Comparison of ENCODE assay signal across 10 cellular contexts in genomic region chr15:31337352-31338031, GRCh38. TPM values are rescaled to one million over a fixed set of nuclear protein-coding genes. Genes with fewer than 3 reads are reported as not detected.
DNase-seq lines count a peak whose midpoint lies in the region; ATAC-seq and TF ChIP-seq lines count a peak whose summit lies in the region.
"Had no signal": no experiment of that assay in that cellular context is flagged by ENCODE, and none has a peak within 500 bp of the region (broad histone marks: within the 10 kb centered on the region; RNA-seq: fewer than 3 reads in every experiment).

No MANE protein-coding gene starts in this region.

- intact Hi-C loops in esophagus muscularis mucosa (cut with DNase I) (no loop called here), mucosa of descending colon (cut with DNase I, micrococcal nuclease) (loop anchor here in 1 of 2 donors (10.0 kb wide), 1 partner anchor 57 kb away; no protein-coding TSS in a partner anchor)

- peak overlapping the region; percentile 100 for H3K4me3 Mint-ChIP-seq in stimulated activated effector memory CD8-positive, alpha-beta T cell treated with anti-CD3 and anti-CD28 coated beads, Interleukin-12 subunit alpha, Interleukin-12 subunit beta, amount 100 ng/mL, for 72 hours

- H3K4me1 ChIP-seq in DOHH2 (ENCODE audit: control insufficient read depth, low read length) = peaks cover 100% of the 10 kb centered on the region
- peaks cover 51% of the 10 kb centered on the region for H3K4me1 ChIP-seq in OCI-LY3 (ENCODE audit: low read length)
- H3K4me1 ChIP-seq in esophagus muscularis mucosa = peaks cover 100% of the 10 kb centered on the region in 4 donors
- H3K4me1 ChIP-seq in mucosa of descending colon (ENCODE audit: low read depth) = peaks cover 81% of the 10 kb centered on the region

- no peaks in the 10 kb centered on the region for H3K27me3 ChIP-seq in DOHH2 (ENCODE audit: control insufficient read depth, low read length)
- H3K27me3 ChIP-seq in OCI-LY3 (ENCODE audit: low read depth, low read length) = no peaks in the 10 kb centered on the region
- no peaks in the 10 kb centered on the region for H3K27me3 ChIP-seq in esophagus muscularis mucosa

- no peak overlapping the region for H3K9ac ChIP-seq in OCI-LY3 (ENCODE audit: low read length)

- H3K27ac ChIP-seq in DOHH2 (ENCODE audit: low read depth, low read length) (peak overlapping the region; percentile 83), OCI-LY3 (ENCODE audit: low read length) (no peak overlapping the region), esophagus muscularis mucosa (replicated peaks in 1 of 4) (peak overlapping the region; percentile 76 to 85 (median 78))

- no peaks in the 10 kb centered on the region for H3K9me2 ChIP-seq in DOHH2 (replicated peaks; ENCODE audit: control insufficient read depth, low read length)

- DNase-seq in esophagus muscularis mucosa (ENCODE audit: extremely low spot score) (no peak), HuH-7.5 (ENCODE audit: low spot score) (no peak), mucosa of descending colon (no peak)
- no peak for DNase-seq in stimulated activated effector memory CD8-positive, alpha-beta T cell treated with anti-CD3 and anti-CD28 coated beads, Interleukin-12 subunit alpha, Interleukin-12 subunit beta, amount 100 ng/mL, for 72 hours (ENCODE audit: low spot score in 2 of 2)
- DNase-seq: DMS153, SHP77 had no signal

- H2AFZ ChIP-seq in OCI-LY3 (ENCODE audit: low read depth, low read length) = no peak overlapping the region

- 77% methylated on average over 12 of the region's 12 CpGs for WGBS in esophagus muscularis mucosa

- TF ChIP-seq POLR2A in esophagus muscularis mucosa (IDR thresholded peaks at IDR 0.05; ENCODE audit: low read depth) = no peak

- peak overlapping the region; percentile 99 for H3K27ac Mint-ChIP-seq in stimulated activated effector memory CD8-positive, alpha-beta T cell treated with anti-CD3 and anti-CD28 coated beads, Interleukin-12 subunit alpha, Interleukin-12 subunit beta, amount 100 ng/mL, for 72 hours

- H3K36me3 ChIP-seq in DOHH2 (ENCODE audit: control insufficient read depth, low read length) (peaks cover 45% of the 10 kb centered on the region), OCI-LY3 (replicated peaks; ENCODE audit: low read depth, low read length) (peaks cover 19% of the 10 kb centered on the region), esophagus muscularis mucosa (no peaks in the 10 kb centered on the region), mucosa of descending colon (ENCODE audit: low read depth) (no peaks in the 10 kb centered on the region)
- H3K36me3 ChIP-seq: prostate gland had no signal

- TF ChIP-seq EP300 in esophagus muscularis mucosa (IDR thresholded peaks at IDR 0.05) = no peak

- H3K36me3 Mint-ChIP-seq in stimulated activated effector memory CD8-positive, alpha-beta T cell treated with anti-CD3 and anti-CD28 coated beads, Interleukin-12 subunit alpha, Interleukin-12 subunit beta, amount 100 ng/mL, for 72 hours = peaks cover 27% of the 10 kb centered on the region

- H4K20me1 ChIP-seq in DOHH2 (ENCODE audit: control insufficient read depth, insufficient read depth, low read depth, low read length) (peaks cover 11% of the 10 kb centered on the region), OCI-LY3 (ENCODE audit: insufficient read depth, low read length) (peaks cover 96% of the 10 kb centered on the region)

- ATAC-seq in stimulated activated effector memory CD8-positive, alpha-beta T cell treated with anti-CD3 and anti-CD28 coated beads, Interleukin-12 subunit alpha, Interleukin-12 subunit beta, amount 100 ng/mL, for 72 hours = peak; percentile 52
- ATAC-seq in GM21381 (IDR thresholded peaks at IDR 0.05; ENCODE audit: unreplicated experiment) (no peak), mucosa of descending colon (no peak)

- H3K9me3 Mint-ChIP-seq in stimulated activated effector memory CD8-positive, alpha-beta T cell treated with anti-CD3 and anti-CD28 coated beads, Interleukin-12 subunit alpha, Interleukin-12 subunit beta, amount 100 ng/mL, for 72 hours = no peaks in the 10 kb centered on the region

- TF ChIP-seq CTCF in DOHH2 (IDR thresholded peaks at IDR 0.05; ENCODE audit: low read depth, low read length, poor library complexity, severe bottlenecking) (no peak), OCI-LY3 (IDR thresholded peaks at IDR 0.05; ENCODE audit: low read depth, low read length) (no peak), esophagus muscularis mucosa (IDR thresholded peaks at IDR 0.05) (no peak), mucosa of descending colon (IDR thresholded peaks at IDR 0.05) (no peak)

- H3K4me2 ChIP-seq in DOHH2 (ENCODE audit: low read length) (peak overlapping the region; percentile 89), OCI-LY3 (ENCODE audit: low read length) (peak overlapping the region; percentile 64)

- H3K9me3 ChIP-seq in DOHH2 (ENCODE audit: control insufficient read depth, insufficient read depth, low read length) = no peaks in the 10 kb centered on the region
- no peaks in the 10 kb centered on the region for H3K9me3 ChIP-seq in OCI-LY3 (ENCODE audit: insufficient read depth, low read length)
- H3K9me3 ChIP-seq in esophagus muscularis mucosa = no peaks in the 10 kb centered on the region
- H3K9me3 ChIP-seq in mucosa of descending colon = no peaks in the 10 kb centered on the region
- H3K9me3 ChIP-seq: prostate gland had no signal

- H3K79me2 ChIP-seq in DOHH2 (ENCODE audit: control insufficient read depth, low read length) (peaks cover 100% of the 10 kb centered on the region), OCI-LY3 (ENCODE audit: low read length) (peaks cover 98% of the 10 kb centered on the region)

- H3K4me3 ChIP-seq in DOHH2 (ENCODE audit: low read length) (peak overlapping the region; percentile 67), OCI-LY3 (ENCODE audit: low read length) (no peak overlapping the region), esophagus muscularis mucosa (no peak overlapping the region), mucosa of descending colon (no peak overlapping the region)
- H3K4me3 ChIP-seq: prostate gland had no signal

- H3K4me1 Mint-ChIP-seq in stimulated activated effector memory CD8-positive, alpha-beta T cell treated with anti-CD3 and anti-CD28 coated beads, Interleukin-12 subunit alpha, Interleukin-12 subunit beta, amount 100 ng/mL, for 72 hours = peaks cover 90% of the 10 kb centered on the region

- H3F3A ChIP-seq in DOHH2 (ENCODE audit: control insufficient read depth, insufficient read depth) = peaks cover 57% of the 10 kb centered on the region

RNA-seq across cellular contexts. Expression of gene KLF13, which starts 10.9 kb away (rescaled TPM):
- 100 to 1,000 TPM in 1 of 4 donors, 10 to 100 TPM in 3; 57.3 to 109 (median 74.2) TPM for total RNA-seq in esophagus muscularis mucosa
- 100 to 1,000 TPM in 1 of 3 donors, 10 to 100 TPM in 2; 72.4 to 107 (median 91.2) TPM for total RNA-seq in mucosa of descending colon
